In genomic region chr4:6331018-6331417, GRCh38 we compare ENCODE assay signal across 9 cellular contexts.
DNase-seq lines count a peak whose midpoint lies in the region; TF ChIP-seq lines count a peak whose summit lies in the region.
"Had no signal": no experiment of that assay in that cellular context is flagged by ENCODE, and none has a peak within 500 bp of the region (broad histone marks: within the 10 kb centered on the region; RNA-seq: fewer than 3 reads in every experiment).

No MANE protein-coding gene starts in this region.

- in situ Hi-C loops in T47D (cut with HindIII; ENCODE audit: low pct_unique_long_range_greater_than_20kb, low sequenced_read_pairs) = no loop called here

- TF ChIP-seq RAD21 in neural cell (conservative IDR thresholded peaks at IDR 0.05) = no peak

- H3K4me3 ChIP-seq in KMS-11 (IDR thresholded peaks at IDR 0.05; ENCODE audit: insufficient read depth, low read depth, low read length) (no peak overlapping the region), neural cell (ENCODE audit: low read length) (no peak overlapping the region), sigmoid colon (no peak overlapping the region), lower leg skin (ENCODE audit: low read depth, poor library complexity, severe bottlenecking) (no peak overlapping the region)

- H4K20me1 ChIP-seq in KMS-11 (ENCODE audit: insufficient read depth) (no peaks in the 10 kb centered on the region), neural cell (ENCODE audit: insufficient read depth) (no peaks in the 10 kb centered on the region)

- H3K4me2 ChIP-seq in KMS-11 (no peak overlapping the region), neural cell (ENCODE audit: low read length) (no peak overlapping the region)

- no peaks in the 10 kb centered on the region for H3K9me2 ChIP-seq in neural cell (ENCODE audit: insufficient read depth, low read length)

- TF ChIP-seq CTCF in KMS-11 (conservative IDR thresholded peaks at IDR 0.05; ENCODE audit: low read depth, low read length) (peak; percentile 60), neural cell (IDR thresholded peaks at IDR 0.05; ENCODE audit: poor library complexity, severe bottlenecking) (peak; percentile 50), sigmoid colon (IDR thresholded peaks at IDR 0.05) (no peak), lower leg skin (IDR thresholded peaks at IDR 0.05) (no peak)

- H3K9ac ChIP-seq in KMS-11 = no peak overlapping the region
- H3K9ac ChIP-seq in neural cell (ENCODE audit: low read length) = no peak overlapping the region

- TF ChIP-seq POLR2A in sigmoid colon (IDR thresholded peaks at IDR 0.05) (no peak), lower leg skin (IDR thresholded peaks at IDR 0.05) (no peak)

- no peaks in the 10 kb centered on the region for H3F3A ChIP-seq in neural cell (ENCODE audit: insufficient read depth, low read length, poor library complexity, severe bottlenecking)

- H3K4me1 ChIP-seq in KMS-11 (ENCODE audit: low read depth, poor library complexity, severe bottlenecking) (no peaks in the 10 kb centered on the region), sigmoid colon (no peaks in the 10 kb centered on the region)

- H2AFZ ChIP-seq in KMS-11 (ENCODE audit: low read depth) (no peak overlapping the region), neural cell (ENCODE audit: low read depth, low read length) (no peak overlapping the region)

- WGBS in sigmoid colon, 2 donors = 66 to 79% methylated on average over 8 of the region's 8 CpGs
- 88 to 89% methylated on average over 8 of the region's 8 CpGs for WGBS in lower leg skin, 2 donors

- no peaks in the 10 kb centered on the region for H3K79me2 ChIP-seq in KMS-11 (ENCODE audit: insufficient read depth, low read depth)
- H3K79me2 ChIP-seq in neural cell (replicated peaks; ENCODE audit: insufficient read depth, low read length) = no peaks in the 10 kb centered on the region

- H3K36me3 ChIP-seq in KMS-11 (ENCODE audit: insufficient read depth) (no peaks in the 10 kb centered on the region), neural cell (ENCODE audit: insufficient read depth, low read length) (no peaks in the 10 kb centered on the region), sigmoid colon (no peaks in the 10 kb centered on the region)

- TF ChIP-seq EP300 in neural cell (conservative IDR thresholded peaks at IDR 0.05; ENCODE audit: poor library complexity, severe bottlenecking) (no peak), sigmoid colon (IDR thresholded peaks at IDR 0.05) (no peak)

- H3K27me3 ChIP-seq in KMS-11 (ENCODE audit: insufficient read depth, low read depth) = peaks cover 14% of the 10 kb centered on the region; the same call in 1 of the 2 replicates
- no peaks in the 10 kb centered on the region for H3K27me3 ChIP-seq in neural cell (ENCODE audit: insufficient read depth, low read depth, low read length)
- H3K27me3 ChIP-seq in sigmoid colon = peaks cover 0 to 49% (median 3%) of the 10 kb centered on the region in 3 donors

- DNase-seq in NCI-H345 (lab: John Stamatoyannopoulos, UW) (peak; percentile 2), NCI-H345 treated with DMSO at 0.1 percent for 48 hours (lab: John Stamatoyannopoulos, UW; ENCODE audit: unreplicated experiment) (no peak), T47D (ENCODE audit: low read depth in 1 of 2, low spot score in 1 of 2) (peak; percentile 32 to 72), sigmoid colon (no peak), NCI-H1417 (lab: John Stamatoyannopoulos, UW) (no peak), lower leg skin (ENCODE audit: low spot score in 2 of 2) (no peak)
- DNase-seq: activated B cell treated with CpG ODN at 0.5 μM for 24 hours had no signal

- H3K9me3 ChIP-seq in neural cell (ENCODE audit: low read length) (peaks cover 4% of the 10 kb centered on the region), sigmoid colon (peaks cover 0 to 3% (median 0%) of the 10 kb centered on the region in 4 donors)

- no peak overlapping the region for H3K27ac ChIP-seq in KMS-11
- H3K27ac ChIP-seq in neural cell (ENCODE audit: low read length) = no peak overlapping the region
- no peak overlapping the region for H3K27ac ChIP-seq in sigmoid colon

- intact Hi-C loops in sigmoid colon (cut with DNase I) = loop anchor here (5.0 kb wide), 1 partner anchor 216 kb away; no protein-coding TSS in a partner anchor
- intact Hi-C loops in lower leg skin (cut with DNase I; ENCODE audit: low total_unique reads) = no loop called here

TF ChIP-seq in neural cell, 6 proteins besides CTCF, POLR2A, EP300 and RAD21:
- TF ChIP-seq MXI1 (conservative IDR thresholded peaks at IDR 0.05; ENCODE audit: poor library complexity, severe bottlenecking) (no peak), REST (IDR thresholded peaks at IDR 0.05; ENCODE audit: borderline replicate concordance) (no peak), POLR2AphosphoS5 (IDR thresholded peaks at IDR 0.05) (no peak), EZH2 (IDR thresholded peaks at IDR 0.05; ENCODE audit: borderline replicate concordance, insufficient read depth, low read length, poor library complexity, severe bottlenecking) (no peak), SMC3 (conservative IDR thresholded peaks at IDR 0.05; ENCODE audit: poor library complexity) (no peak), TAF1 (IDR thresholded peaks at IDR 0.05; ENCODE audit: low read depth) (no peak)

Comparison
In these comparisons a context has a peak if more than half of its experiments do, and no peak if none do; other contexts are left out.
1. DNase-seq: peak in NCI-H345 (single experiment) and T47D (2 of 2); none in NCI-H345 treated with DMSO at 0.1 percent for 48 hours (single experiment), sigmoid colon (single experiment), NCI-H1417 (0 of 3) and lower leg skin (0 of 2).
2. CTCF ChIP-seq: peak in KMS-11 (single experiment) and neural cell (single experiment); none in sigmoid colon (0 of 4) and lower leg skin (0 of 3).